Comparison of ENCODE assay signal across 8 cellular contexts in genomic region chr5:135887447-135887864, GRCh38. TPM values are rescaled to one million over a fixed set of nuclear protein-coding genes. Genes with fewer than 3 reads are reported as not detected.
DNase-seq lines count a peak whose midpoint lies in the region; ATAC-seq and TF ChIP-seq lines count a peak whose summit lies in the region.

No MANE protein-coding gene starts in this region.

- H3K9ac ChIP-seq in OCI-LY3 (ENCODE audit: low read length), result no peak overlapping the region

- H3K9me3 Mint-ChIP-seq in activated T-cell treated with anti-CD3 and anti-CD28 coated beads, Interleukin-2, amount 50 U/mL, for 24 hours, result no peaks in the 10 kb centered on the region

- 14 to 15% methylated on average over 8 of the region's 8 CpGs for WGBS in thyroid gland, 2 donors

- peak; percentile 89 for DNase-seq in DMS53 (lab: John Stamatoyannopoulos, UW)
- peak; percentile 76 for DNase-seq in HT1080 (ENCODE audit: low read depth)
- DNase-seq in activated T-cell treated with anti-CD3 and anti-CD28 coated beads, Interleukin-2, amount 50 U/mL, for 24 hours, result peak; percentile 69
- DNase-seq in fibroblast of pulmonary artery (ENCODE audit: low read depth), result peak; percentile 76
- DNase-seq in nucleus accumbens (lab: John Stamatoyannopoulos, UW), result peak in 42 of 56 donors; percentile 5 to 64 (median 25)
- peak; percentile 46 to 58 for DNase-seq in thyroid gland

- H3K4me2 ChIP-seq in OCI-LY3 (ENCODE audit: low read length), result peak overlapping the region; percentile 64

- H3K27ac ChIP-seq in OCI-LY3 (ENCODE audit: low read length) (no peak overlapping the region), thyroid gland (no peak overlapping the region)

- peaks cover 34% of the 10 kb centered on the region for H3K27me3 ChIP-seq in OCI-LY3 (ENCODE audit: low read depth, low read length)
- no peaks in the 10 kb centered on the region for H3K27me3 ChIP-seq in thyroid gland

- no peak overlapping the region for H3K4me3 Mint-ChIP-seq in activated T-cell treated with anti-CD3 and anti-CD28 coated beads, Interleukin-2, amount 50 U/mL, for 24 hours

- TF ChIP-seq CTCF in OCI-LY3 (IDR thresholded peaks at IDR 0.05; ENCODE audit: low read depth, low read length), result peak; percentile 80
- TF ChIP-seq CTCF in fibroblast of pulmonary artery (IDR thresholded peaks at IDR 0.05; ENCODE audit: low read length, missing control alignments), result peak; percentile 83
- TF ChIP-seq CTCF in thyroid gland (IDR thresholded peaks at IDR 0.05), result peak; percentile 38 to 81 (median 72)

- peaks cover 24% of the 10 kb centered on the region for H3K4me1 Mint-ChIP-seq in activated T-cell treated with anti-CD3 and anti-CD28 coated beads, Interleukin-2, amount 50 U/mL, for 24 hours (ENCODE audit: low read depth)

- ATAC-seq in GM21447 (IDR thresholded peaks at IDR 0.05; ENCODE audit: unreplicated experiment), result peak; percentile 91

- no peak overlapping the region for H2AFZ ChIP-seq in OCI-LY3 (ENCODE audit: low read depth, low read length)

- H3K36me3 Mint-ChIP-seq in activated T-cell treated with anti-CD3 and anti-CD28 coated beads, Interleukin-2, amount 50 U/mL, for 24 hours (ENCODE audit: low read depth), result no peaks in the 10 kb centered on the region

- no peak for TF ChIP-seq POLR2A in thyroid gland (IDR thresholded peaks at IDR 0.05)

- no peaks in the 10 kb centered on the region for H3K79me2 ChIP-seq in OCI-LY3 (ENCODE audit: low read length)

- H4K20me1 ChIP-seq in OCI-LY3 (ENCODE audit: insufficient read depth, low read length), result no peaks in the 10 kb centered on the region

- H3K27ac Mint-ChIP-seq in activated T-cell treated with anti-CD3 and anti-CD28 coated beads, Interleukin-2, amount 50 U/mL, for 24 hours, result no peak overlapping the region

- intact Hi-C loops in thyroid gland (cut with DNase I), result loop anchor here (5.0 kb wide), 1 partner anchor 325 kb away; no protein-coding TSS in a partner anchor

- H3K27me3 Mint-ChIP-seq in activated T-cell treated with anti-CD3 and anti-CD28 coated beads, Interleukin-2, amount 50 U/mL, for 24 hours, result peaks cover 45% of the 10 kb centered on the region

- H3K4me1 ChIP-seq in OCI-LY3 (ENCODE audit: low read length) (peaks cover 18% of the 10 kb centered on the region), thyroid gland (no peaks in the 10 kb centered on the region)

- peak overlapping the region; percentile 46 for H3K4me3 ChIP-seq in OCI-LY3 (ENCODE audit: low read length)
- H3K4me3 ChIP-seq in fibroblast of pulmonary artery (replicated peaks; ENCODE audit: low read depth, low read length), result no peak overlapping the region
- no peak overlapping the region for H3K4me3 ChIP-seq in thyroid gland (replicated peaks in 1 of 3)

- no peaks in the 10 kb centered on the region for H3K36me3 ChIP-seq in OCI-LY3 (replicated peaks; ENCODE audit: low read depth, low read length)
- no peaks in the 10 kb centered on the region for H3K36me3 ChIP-seq in thyroid gland

- H3K9me3 ChIP-seq in OCI-LY3 (ENCODE audit: insufficient read depth, low read length), result no peaks in the 10 kb centered on the region
- no peaks in the 10 kb centered on the region for H3K9me3 ChIP-seq in thyroid gland

RNA-seq across cellular contexts. Expression of gene IL9, which starts 8.2 kb away (rescaled TPM):
- not detected in 2 replicates for total RNA-seq in HT1080 (2014; rRNA removed; shearing (Covaris generic))
- not detected in 2 replicates for polyA plus RNA-seq in HT1080 (2015; cell fraction: cytosol; rRNA removed)
- polyA plus RNA-seq in HT1080 (2015; cell fraction: nucleus; rRNA removed), result not detected in 2 replicates
- not detected for total RNA-seq in thyroid gland

RNA-seq across cellular contexts. Expression of gene SLC25A48, which starts 53.0 kb away (rescaled TPM):
- 1.4 TPM in 1 of 2 replicates, not detected in the other for total RNA-seq in HT1080 (2014; rRNA removed; shearing (Covaris generic))
- polyA plus RNA-seq in HT1080 (2015; cell fraction: cytosol; rRNA removed), result 0.08 TPM in 1 of 2 replicates, not detected in the other
- polyA plus RNA-seq in HT1080 (2015; cell fraction: nucleus; rRNA removed), result not detected in 2 replicates
- under 1 TPM in 1 of 4 donors, not detected in 3; 0.33 TPM for total RNA-seq in thyroid gland

Comparison
In these comparisons a context has a peak if more than half of its experiments do, and no peak if none do; other contexts are left out.
1. DNase-seq: peak in every context shown above with its lines; median percentile 89 in DMS53; 76 in HT1080; 76 in fibroblast of pulmonary artery; 69 in activated T-cell treated with anti-CD3 and anti-CD28 coated beads, Interleukin-2, amount 50 U/mL, for 24 hours; 52 in thyroid gland; 25 in nucleus accumbens.